Comparison of ENCODE assay signal across 1 cellular context in the genomic region with DNA sequence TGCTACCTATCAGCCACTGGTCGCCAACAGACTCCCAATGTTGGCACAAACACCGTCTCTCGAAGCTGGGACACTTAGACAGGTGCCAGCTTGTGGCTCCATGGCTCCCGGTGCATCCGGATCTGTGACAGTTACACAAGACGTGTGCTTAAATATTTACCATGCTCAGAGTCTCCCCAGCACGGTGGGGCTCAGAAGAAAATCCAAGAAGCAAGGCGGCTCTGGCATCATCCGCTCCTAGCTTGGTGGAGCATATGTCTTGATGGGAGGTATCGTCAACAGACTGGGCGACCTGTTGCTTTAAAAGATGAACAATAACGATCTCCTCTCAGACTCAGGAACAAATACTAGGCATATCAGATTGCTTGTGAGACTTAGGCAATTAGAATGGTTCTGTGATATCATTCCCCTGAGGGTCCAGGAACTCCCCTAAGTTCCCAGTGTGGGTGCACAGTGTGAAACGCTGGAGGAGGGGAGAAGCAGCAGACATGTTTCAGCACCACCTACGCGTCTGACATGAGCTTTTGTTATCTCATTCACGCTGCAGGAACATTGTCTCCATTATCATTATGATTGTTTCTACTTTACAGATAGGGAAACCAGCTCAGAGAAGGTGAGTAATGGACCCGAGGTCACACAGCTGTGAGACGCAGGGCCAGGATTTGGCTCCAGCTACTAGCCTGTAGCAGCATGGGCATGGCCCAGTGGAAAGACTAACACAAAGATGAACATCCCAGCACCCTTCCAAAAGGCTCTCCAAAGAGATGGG.
TF ChIP-seq lines count a peak whose summit lies in the region.

No MANE protein-coding gene starts in this region.

TF ChIP-seq in GM12878, 131 proteins besides CTCF, POLR2A, EP300 and RAD21 (continued from another document):
- no peak for TF ChIP-seq HSF1 (IDR thresholded peaks at IDR 0.05; ENCODE audit: low read depth, low read length)
- peak; percentile 62; the same call in 1 of the 2 replicates for TF ChIP-seq ZNF207 (IDR thresholded peaks at IDR 0.05; ENCODE audit: borderline replicate concordance)
- no peak for TF ChIP-seq SIX5 (IDR thresholded peaks at IDR 0.05; ENCODE audit: low read depth, low read length, severe bottlenecking)
- peak; percentile 45; the same call in 1 of the 3 replicates for TF ChIP-seq POU2F2 (IDR thresholded peaks at IDR 0.05; ENCODE audit: borderline replicate concordance, low read depth, low read length)
- no peak for TF ChIP-seq SPI1 (IDR thresholded peaks at IDR 0.05; ENCODE audit: borderline replicate concordance, insufficient read depth, low read depth, low read length)
- TF ChIP-seq IKZF2 (IDR thresholded peaks at IDR 0.05) = peak; percentile 54 to 80; a peak in 3 of 4 replicates
- no peak; the same call in 1 of the 2 replicates for TF ChIP-seq NBN (IDR thresholded peaks at IDR 0.05)
- peak; percentile 77 for TF ChIP-seq ATF7 (IDR thresholded peaks at IDR 0.05; ENCODE audit: low read depth)
- TF ChIP-seq BACH1 (IDR thresholded peaks at IDR 0.05; ENCODE audit: borderline replicate concordance) = no peak
- TF ChIP-seq LARP7 (IDR thresholded peaks at IDR 0.05) = no peak
- peak; percentile 81; the same call in 1 of the 2 replicates for TF ChIP-seq CHD2 (IDR thresholded peaks at IDR 0.05; ENCODE audit: borderline replicate concordance, low read depth, low read length)
- no peak for TF ChIP-seq FOXK2 (IDR thresholded peaks at IDR 0.05)
- TF ChIP-seq MEF2B (IDR thresholded peaks at IDR 0.05; ENCODE audit: partially characterized antibody, poor library complexity, severe bottlenecking) = peak; percentile 98
- TF ChIP-seq SREBF2 (IDR thresholded peaks at IDR 0.05; ENCODE audit: low read length) = no peak
- no peak for TF ChIP-seq ZBTB11 (CRISPR knock-in tag; IDR thresholded peaks at IDR 0.05)
- TF ChIP-seq CHD1 (IDR thresholded peaks at IDR 0.05; ENCODE audit: low read depth, low read length) = no peak
- TF ChIP-seq IRF3 (IDR thresholded peaks at IDR 0.05) = no peak
- TF ChIP-seq SMC3 (IDR thresholded peaks at IDR 0.05; ENCODE audit: borderline replicate concordance, low read length) = no peak; the same call in 1 of the 2 replicates
- no peak for TF ChIP-seq HDAC6 (IDR thresholded peaks at IDR 0.05; ENCODE audit: unreplicated experiment)
- peak in 1 of 2 experiments; percentile 31; a peak in 1 of 4 replicates for TF ChIP-seq ETV6 (conservative IDR thresholded peaks at IDR 0.05 in 1 of 2, IDR thresholded peaks at IDR 0.05 in 1 of 2; ENCODE audit: borderline replicate concordance in 1 of 2, low read depth in 1 of 2)
- TF ChIP-seq SUPT20H (IDR thresholded peaks at IDR 0.05; ENCODE audit: borderline replicate concordance, control insufficient read depth, low read depth, low read length) = no peak
- peak; percentile 64; the same call in 1 of the 2 replicates for TF ChIP-seq NFIC (IDR thresholded peaks at IDR 0.05; ENCODE audit: low read depth, low read length)
- TF ChIP-seq RAD51 (IDR thresholded peaks at IDR 0.05) = no peak
- TF ChIP-seq, protein P1, sequence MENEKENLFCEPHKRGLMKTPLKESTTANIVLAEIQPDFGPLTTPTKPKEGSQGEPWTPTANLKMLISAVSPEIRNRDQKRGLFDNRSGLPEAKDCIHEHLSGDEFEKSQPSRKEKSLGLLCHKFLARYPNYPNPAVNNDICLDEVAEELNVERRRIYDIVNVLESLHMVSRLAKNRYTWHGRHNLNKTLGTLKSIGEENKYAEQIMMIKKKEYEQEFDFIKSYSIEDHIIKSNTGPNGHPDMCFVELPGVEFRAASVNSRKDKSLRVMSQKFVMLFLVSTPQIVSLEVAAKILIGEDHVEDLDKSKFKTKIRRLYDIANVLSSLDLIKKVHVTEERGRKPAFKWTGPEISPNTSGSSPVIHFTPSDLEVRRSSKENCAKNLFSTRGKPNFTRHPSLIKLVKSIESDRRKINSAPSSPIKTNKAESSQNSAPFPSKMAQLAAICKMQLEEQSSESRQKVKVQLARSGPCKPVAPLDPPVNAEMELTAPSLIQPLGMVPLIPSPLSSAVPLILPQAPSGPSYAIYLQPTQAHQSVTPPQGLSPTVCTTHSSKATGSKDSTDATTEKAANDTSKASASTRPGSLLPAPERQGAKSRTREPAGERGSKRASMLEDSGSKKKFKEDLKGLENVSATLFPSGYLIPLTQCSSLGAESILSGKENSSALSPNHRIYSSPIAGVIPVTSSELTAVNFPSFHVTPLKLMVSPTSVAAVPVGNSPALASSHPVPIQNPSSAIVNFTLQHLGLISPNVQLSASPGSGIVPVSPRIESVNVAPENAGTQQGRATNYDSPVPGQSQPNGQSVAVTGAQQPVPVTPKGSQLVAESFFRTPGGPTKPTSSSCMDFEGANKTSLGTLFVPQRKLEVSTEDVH (IDR thresholded peaks at IDR 0.05; ENCODE audit: low read depth, partially characterized antibody) = no peak
- no peak for TF ChIP-seq CREB1 (IDR thresholded peaks at IDR 0.05; ENCODE audit: low read depth)
- TF ChIP-seq TBL1XR1 (IDR thresholded peaks at IDR 0.05; ENCODE audit: low read depth, low read length) = peak; percentile 45; the same call in 1 of the 2 replicates
- TF ChIP-seq IRF4 (IDR thresholded peaks at IDR 0.05; ENCODE audit: low read depth, low read length) = no peak
- TF ChIP-seq POLR2AphosphoS2 (IDR thresholded peaks at IDR 0.05; ENCODE audit: low read depth, low read length) = no peak
- TF ChIP-seq HDAC2 (IDR thresholded peaks at IDR 0.05) = no peak
- no peak for TF ChIP-seq JUND (IDR thresholded peaks at IDR 0.05; ENCODE audit: low read depth, low read length)
- no peak for TF ChIP-seq TAF1 (IDR thresholded peaks at IDR 0.05; ENCODE audit: borderline replicate concordance, low read depth, low read length)
- no peak for TF ChIP-seq ZNF384 (IDR thresholded peaks at IDR 0.05; ENCODE audit: borderline replicate concordance, low read depth, low read length)
- TF ChIP-seq NR2F1 (conservative IDR thresholded peaks at IDR 0.05) = peak; percentile 79
- TF ChIP-seq BMI1 (IDR thresholded peaks at IDR 0.05; ENCODE audit: borderline replicate concordance) = peak; percentile 44; the same call in 1 of the 2 replicates
- no peak for TF ChIP-seq SUZ12 (IDR thresholded peaks at IDR 0.05; ENCODE audit: unreplicated experiment)
- peak; percentile 76 for TF ChIP-seq YY1 (IDR thresholded peaks at IDR 0.05; ENCODE audit: low read depth, low read length)
- no peak for TF ChIP-seq CBX5 (IDR thresholded peaks at IDR 0.05; ENCODE audit: low read depth)
